27 cellular contexts compared by ENCODE assay signal in genomic region chr10:33732176-33733025, GRCh38.
A peak's percentile ranks its signal among the peaks of the same experiment; 100 is the strongest.
DNase-seq lines count a peak whose midpoint lies in the region; ATAC-seq, FAIRE-seq and TF ChIP-seq lines count a peak whose summit lies in the region.
"Had no signal": no experiment of that assay in that cellular context is flagged by ENCODE, and none has a peak within 500 bp of the region (broad histone marks: within the 10 kb centered on the region; RNA-seq: fewer than 3 reads in every experiment).

No MANE protein-coding gene starts in this region.

- H2AFZ ChIP-seq in GM23338: peak overlapping the region; percentile 48; the same call in 1 of the 2 replicates
- H2AFZ ChIP-seq in PC-3 (ENCODE audit: low read length): no peak overlapping the region; the same call in 1 of the 2 replicates
- H2AFZ ChIP-seq: parathyroid adenoma had no signal

- H3K9me3 Mint-ChIP-seq in GM23338 (peaks cover 11% of the 10 kb centered on the region), nephron progenitor cell (peaks cover 22% of the 10 kb centered on the region)
- H3K9me3 Mint-ChIP-seq: activated CD4-positive, alpha-beta T cell treated with anti-CD3 and anti-CD28 coated beads, Interleukin-2, amount 10 ng/mL, durations not matched to agents 24 days and 14 days; activated naive CD4-positive, alpha-beta T cell treated with anti-CD3 and anti-CD28 coated beads for 36 hours had no signal

- CTCF ChIA-PET in PC-3 (lab: Charles Lee): no interaction called here

- peaks cover 8% of the 10 kb centered on the region; the same call in 1 of the 3 replicates for H3K36me3 Mint-ChIP-seq in GM23338 (ENCODE audit: low read depth)
- H3K36me3 Mint-ChIP-seq in nephron progenitor cell (ENCODE audit: low read depth): peaks cover 11% of the 10 kb centered on the region
- H3K36me3 Mint-ChIP-seq: CD4-positive, CD25-positive, alpha-beta regulatory T cell had no signal

- no peak for FAIRE-seq in frontal cortex (lab: Jason Lieb, UNC)
- FAIRE-seq: endometrium had no signal

- H4K20me1 ChIP-seq in GM23338 (replicated peaks; ENCODE audit: insufficient read depth) (no peaks in the 10 kb centered on the region), PC-3 (ENCODE audit: low read length) (no peaks in the 10 kb centered on the region)

- POLR2A ChIA-PET in PC-3 (lab: Charles Lee; ENCODE audit: unreplicated experiment): interaction anchor here (0.6 kb wide), 1 partner anchor 395 kb away, joined by 3 read pairs; no protein-coding TSS in a partner anchor

- H3K27me3 Mint-ChIP-seq in GM23338 (ENCODE audit: insufficient read depth, low read depth, poor library complexity) (peaks cover 6% of the 10 kb centered on the region), nephron progenitor cell (ENCODE audit: low read depth, poor library complexity) (no peaks in the 10 kb centered on the region)
- H3K27me3 Mint-ChIP-seq: activated CD4-positive, alpha-beta T cell treated with anti-CD3 and anti-CD28 coated beads, Interleukin-2, amount 10 ng/mL, durations not matched to agents 24 days and 14 days had no signal

- peaks cover 14% of the 10 kb centered on the region for H3K9me3 ChIP-seq in PC-3 (ENCODE audit: low read length)
- H3K9me3 ChIP-seq: mucosa of descending colon, thoracic aorta had no signal

- H3K4me1 ChIP-seq in GM23338 (ENCODE audit: insufficient read depth) (no peaks in the 10 kb centered on the region), PC-3 (ENCODE audit: insufficient read depth, low read length) (peaks cover 14% of the 10 kb centered on the region)
- H3K4me1 ChIP-seq: parathyroid adenoma had no signal

- no peak overlapping the region for H3K4me2 ChIP-seq in GM23338
- H3K4me2 ChIP-seq in PC-3 (ENCODE audit: low read length): no peak overlapping the region

- intact Hi-C loops in PC-3 (cut with micrococcal nuclease): no loop called here

- no peak overlapping the region for H3K9ac ChIP-seq in PC-3 (ENCODE audit: low read length)
- H3K9ac ChIP-seq: KMS-11, parathyroid adenoma had no signal

- H3K9me2 ChIP-seq in GM23338 (ENCODE audit: insufficient read depth) (0 out of 2 replicates have a peak, but pooled peaks cover 8% of the 10 kb centered on the region), PC-3 (replicated peaks; ENCODE audit: low read length) (no peaks in the 10 kb centered on the region)

- ATAC-seq in GM23338 (no peak), PC-3 (no peak), HG03196 (IDR thresholded peaks at IDR 0.05; ENCODE audit: unreplicated experiment) (no peak), HG03432 (IDR thresholded peaks at IDR 0.05; ENCODE audit: unreplicated experiment) (no peak)
- ATAC-seq: left ventricle myocardium superior; mucosa of descending colon; right cardiac atrium; stimulated activated naive CD8-positive, alpha-beta T cell treated with anti-CD3 and anti-CD28 coated beads, Interleukin-15, Interleukin-2, amounts not matched to agents 100 U/mL and 50 U/mL, for 24 hours had no signal

- H3K4me3 Mint-ChIP-seq in GM23338: no peak overlapping the region
- no peak overlapping the region for H3K4me3 Mint-ChIP-seq in nephron progenitor cell
- H3K4me3 Mint-ChIP-seq: activated CD4-positive, alpha-beta T cell treated with anti-CD3 and anti-CD28 coated beads, Interleukin-2, amount 10 ng/mL, durations not matched to agents 24 days and 14 days; activated naive CD4-positive, alpha-beta T cell treated with anti-CD3 and anti-CD28 coated beads for 36 hours; CD4-positive, CD25-positive, alpha-beta regulatory T cell had no signal

- H3K27me3 ChIP-seq in GM23338 (ENCODE audit: insufficient read depth): no peaks in the 10 kb centered on the region
- H3K27me3 ChIP-seq in PC-3 (ENCODE audit: low read length): no peaks in the 10 kb centered on the region

- H3K27ac Mint-ChIP-seq in GM23338 (no peak overlapping the region), nephron progenitor cell (peak overlapping the region; percentile 27)
- H3K27ac Mint-ChIP-seq: activated CD4-positive, alpha-beta T cell treated with anti-CD3 and anti-CD28 coated beads, Interleukin-2, amount 10 ng/mL, durations not matched to agents 24 days and 14 days; activated naive CD4-positive, alpha-beta T cell treated with anti-CD3 and anti-CD28 coated beads for 36 hours; CD4-positive, CD25-positive, alpha-beta regulatory T cell had no signal

- no TSS peak for BruUV-seq in PC-3 (replicated peaks; lab: Mats Ljungman, UMichigan)

- H3F3A ChIP-seq in GM23338 (replicated peaks; ENCODE audit: low read depth): no peaks in the 10 kb centered on the region
- H3F3A ChIP-seq in PC-3 (ENCODE audit: low read length, unreplicated experiment): no peaks in the 10 kb centered on the region

- H3K4me1 Mint-ChIP-seq in GM23338 (no peaks in the 10 kb centered on the region), nephron progenitor cell (peaks cover 40% of the 10 kb centered on the region)
- H3K4me1 Mint-ChIP-seq: activated CD4-positive, alpha-beta T cell treated with anti-CD3 and anti-CD28 coated beads, Interleukin-2, amount 10 ng/mL, durations not matched to agents 24 days and 14 days; CD4-positive, CD25-positive, alpha-beta regulatory T cell had no signal

- no peaks in the 10 kb centered on the region for H3K36me3 ChIP-seq in GM23338 (ENCODE audit: insufficient read depth)
- no peaks in the 10 kb centered on the region for H3K36me3 ChIP-seq in PC-3 (ENCODE audit: low read depth, low read length)
- H3K36me3 ChIP-seq: thoracic aorta had no signal

- H3K4me3 ChIP-seq in GM23338 (no peak overlapping the region), PC-3 (ENCODE audit: low read length) (no peak overlapping the region), fibroblast of the aortic adventitia (ENCODE audit: low read depth, low read length) (no peak overlapping the region)
- H3K4me3 ChIP-seq: mucosa of descending colon, thoracic aorta had no signal

- DNase-seq in GM23338 (ENCODE audit: low spot score) (no peak), PC-3 (peak; percentile 45), fibroblast of the aortic adventitia (ENCODE audit: low read depth) (peak; percentile 22), nephron progenitor cell (no peak), frontal cortex (ENCODE audit: low spot score in 2 of 2) (no peak)
- DNase-seq: activated CD4-positive, alpha-beta T cell treated with anti-CD3 and anti-CD28 coated beads, Interleukin-2, amount 10 ng/mL, durations not matched to agents 24 days and 14 days; activated naive CD4-positive, alpha-beta T cell treated with anti-CD3 and anti-CD28 coated beads for 36 hours; activated T-cell treated with anti-CD3 and anti-CD28 coated beads, Interleukin-2, amount 50 U/mL, for 48 hours; caudate nucleus; CD4-positive, CD25-positive, alpha-beta regulatory T cell; dermis blood vessel endothelial cell; glutamatergic neuron; left ventricle myocardium superior; mucosa of descending colon; NCI-H146; NCI-H2171; NCI-H524; right cardiac atrium; stimulated activated CD4-positive, alpha-beta T cell treated with anti-CD3 and anti-CD28 coated beads, Interleukin-15, amount 100 ng/mL, for 24 hours; stimulated activated naive CD8-positive, alpha-beta T cell treated with anti-CD3 and anti-CD28 coated beads, Interleukin-15, Interleukin-2, amounts not matched to agents 100 U/mL and 50 U/mL, for 24 hours had no signal

- H3K27ac ChIP-seq in GM23338 (ENCODE audit: low read depth): no peak overlapping the region
- no peak overlapping the region for H3K27ac ChIP-seq in PC-3 (ENCODE audit: low read length)
- H3K27ac ChIP-seq: parathyroid adenoma, thoracic aorta, VCaP had no signal

- H3K79me2 ChIP-seq in GM23338 (replicated peaks; ENCODE audit: insufficient read depth) (no peaks in the 10 kb centered on the region), PC-3 (ENCODE audit: low read length) (no peaks in the 10 kb centered on the region)
- H3K79me2 ChIP-seq: parathyroid adenoma had no signal

- TF ChIP-seq CTCF in GM23338 (conservative IDR thresholded peaks at IDR 0.05; ENCODE audit: low read depth in 2 of 2) (no peak), PC-3 (conservative IDR thresholded peaks at IDR 0.05; ENCODE audit: low read depth, low read length) (no peak), fibroblast of the aortic adventitia (IDR thresholded peaks at IDR 0.05; ENCODE audit: insufficient read depth, low read length) (no peak), nephron progenitor cell (IDR thresholded peaks at IDR 0.05) (no peak)

TF ChIP-seq in GM23338, 12 proteins besides CTCF, POLR2A, EP300 and RAD21:
- no peak for TF ChIP-seq EZH2phosphoT487 (IDR thresholded peaks at IDR 0.05; ENCODE audit: unreplicated experiment)

Comparison
In these comparisons a context has a peak if more than half of its experiments do, and no peak if none do; other contexts are left out.
1. DNase-seq: peak in PC-3 (single experiment) and fibroblast of the aortic adventitia (single experiment); none in GM23338 (single experiment), nephron progenitor cell (single experiment) and frontal cortex (0 of 2).